In the genomic region with DNA sequence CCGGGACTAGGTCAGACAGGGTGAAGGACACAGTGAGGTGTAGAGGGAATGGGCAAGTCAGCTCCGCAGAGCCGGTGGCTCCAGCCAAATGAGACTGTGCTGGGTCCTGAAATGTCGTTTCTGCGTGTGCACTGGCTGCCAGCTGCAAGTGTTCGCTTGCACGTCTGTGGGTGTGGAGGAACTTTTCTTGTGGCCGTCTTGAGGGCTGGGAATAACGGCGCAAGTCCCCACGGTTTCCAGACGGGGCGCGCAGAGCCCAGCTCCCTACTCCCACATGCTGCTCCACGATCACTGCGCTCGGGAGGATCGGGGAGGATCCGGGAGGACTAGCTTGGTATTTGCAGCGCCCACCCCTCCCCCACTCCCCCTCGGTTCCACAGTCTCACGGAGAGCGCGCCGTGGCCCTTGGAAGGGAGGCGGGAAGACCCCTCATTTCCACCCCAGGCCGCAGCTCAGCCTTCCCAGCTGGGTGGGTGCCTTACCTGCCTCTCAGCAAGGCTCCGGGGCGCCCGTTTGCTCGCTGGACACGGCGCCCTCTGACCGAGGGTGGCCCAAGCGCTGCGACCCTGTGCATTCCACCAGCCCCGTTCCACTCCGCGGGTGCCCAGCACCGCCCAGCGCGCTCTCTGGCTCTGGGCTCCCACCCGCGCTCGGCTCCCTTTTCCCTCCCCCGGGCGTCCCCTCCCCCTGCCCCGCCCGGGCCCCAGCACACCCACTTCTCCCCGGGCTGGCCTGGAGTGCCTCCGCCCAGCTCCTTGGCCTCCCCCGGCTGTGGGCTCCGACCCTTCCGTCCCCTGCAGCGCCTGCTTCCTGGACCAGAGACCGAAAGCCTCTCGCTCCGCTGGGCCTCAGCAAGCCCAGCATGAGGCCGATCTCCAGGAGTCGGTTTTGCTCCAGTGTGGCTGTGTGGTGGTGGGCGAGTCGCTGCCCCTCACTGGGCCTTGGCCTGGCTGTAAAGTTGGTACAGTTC, we compare ENCODE assay signal across 9 cellular contexts. TPM values are rescaled to one million over a fixed set of nuclear protein-coding genes. Genes with fewer than 3 reads are reported as not detected.
A peak's percentile ranks its signal among the peaks of the same experiment; 100 is the strongest.
DNase-seq lines count a peak whose midpoint lies in the region; ATAC-seq, FAIRE-seq and TF ChIP-seq lines count a peak whose summit lies in the region.
"Had no signal": no experiment of that assay in that cellular context is flagged by ENCODE, and none has a peak within 500 bp of the region (broad histone marks: within the 10 kb centered on the region; RNA-seq: fewer than 3 reads in every experiment).

A gene with protein sequence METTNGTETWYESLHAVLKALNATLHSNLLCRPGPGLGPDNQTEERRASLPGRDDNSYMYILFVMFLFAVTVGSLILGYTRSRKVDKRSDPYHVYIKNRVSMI (minus strand): TSS at position 634 of the 970 bp plus-strand sequence. CDS start 9,986 bp downstream, outside the sequence.

- H3K9me3 ChIP-seq in NT2/D1 (ENCODE audit: insufficient read depth, low read length), result no peaks in the 10 kb centered on the region
- H3K9me3 ChIP-seq in esophagus muscularis mucosa, result no peaks in the 10 kb centered on the region
- no peaks in the 10 kb centered on the region for H3K9me3 ChIP-seq in tibial artery
- H3K9me3 ChIP-seq: SJSA1 had no signal

- H3K36me3 Mint-ChIP-seq in mesothelial cell of epicardium, result no peaks in the 10 kb centered on the region

- H3K9ac ChIP-seq in NT2/D1 (ENCODE audit: insufficient read length, low read depth), result peak within 1 kb of the TSS; percentile 71

- H3K4me1 Mint-ChIP-seq in mesothelial cell of epicardium, result peaks cover 19% of the 10 kb centered on the region

- H3K27me3 Mint-ChIP-seq in mesothelial cell of epicardium (ENCODE audit: low read depth), result peaks cover 3% of the 10 kb centered on the region

- H3K27ac ChIP-seq in esophagus muscularis mucosa (replicated peaks in 1 of 4) (peak within 1 kb of the TSS; percentile 37 to 57 (median 51)), tibial artery (peak within 1 kb of the TSS; percentile 25 to 51)
- H3K27ac ChIP-seq: epithelial cell of prostate, SJSA1 had no signal

- 20% methylated on average over 16 of the region's 62 CpGs for WGBS in esophagus muscularis mucosa

- no peak for ATAC-seq in HG03378 (IDR thresholded peaks at IDR 0.05; ENCODE audit: unreplicated experiment)

- intact Hi-C loops in esophagus muscularis mucosa (cut with DNase I), result no loop called here
- intact Hi-C loops in tibial artery (cut with DNase I; ENCODE audit: low total_unique reads), result no loop called here

- no peaks in the 10 kb centered on the region for H3K36me3 ChIP-seq in NT2/D1 (ENCODE audit: insufficient read depth, insufficient read length, low read length)
- H3K36me3 ChIP-seq in esophagus muscularis mucosa, result no peaks in the 10 kb centered on the region
- H3K36me3 ChIP-seq in tibial artery, result no peaks in the 10 kb centered on the region
- H3K36me3 ChIP-seq: SJSA1 had no signal

- TF ChIP-seq POLR2A in esophagus muscularis mucosa (IDR thresholded peaks at IDR 0.05; ENCODE audit: low read depth), result no peak

- TF ChIP-seq CTCF in esophagus muscularis mucosa (IDR thresholded peaks at IDR 0.05), result no peak
- no peak for TF ChIP-seq CTCF in mesothelial cell of epicardium (IDR thresholded peaks at IDR 0.05; ENCODE audit: unreplicated experiment)
- TF ChIP-seq CTCF in tibial artery (IDR thresholded peaks at IDR 0.05), result no peak
- no peak for TF ChIP-seq CTCF in D721Med (IDR thresholded peaks at IDR 0.05; ENCODE audit: insufficient read depth, missing control alignments)

- H3K27me3 ChIP-seq in NT2/D1 (ENCODE audit: insufficient read depth, insufficient read length), result no peaks in the 10 kb centered on the region
- H3K27me3 ChIP-seq in esophagus muscularis mucosa, result peaks cover 0 to under 1% (median 0%) of the 10 kb centered on the region in 4 donors
- H3K27me3 ChIP-seq in tibial artery, result no peaks in the 10 kb centered on the region
- H3K27me3 ChIP-seq: SJSA1 had no signal

- peak within 1 kb of the TSS; percentile 17 for H3K27ac Mint-ChIP-seq in mesothelial cell of epicardium

- H3K4me1 ChIP-seq in NT2/D1 (ENCODE audit: insufficient read depth, insufficient read length) (peaks cover 2% of the 10 kb centered on the region), esophagus muscularis mucosa (peaks cover 15 to 19% (median 18%) of the 10 kb centered on the region in 4 donors), tibial artery (peaks cover 0 to 16% (median 6%) of the 10 kb centered on the region in 4 donors)
- H3K4me1 ChIP-seq: SJSA1 had no signal

- H3K4me3 ChIP-seq in NT2/D1 (ENCODE audit: insufficient read length, low read depth), result peak within 1 kb of the TSS; percentile 37
- peak within 1 kb of the TSS; percentile 61 to 65 (median 62) for H3K4me3 ChIP-seq in esophagus muscularis mucosa
- H3K4me3 ChIP-seq in tibial artery, result peak within 1 kb of the TSS; percentile 51 to 56
- H3K4me3 ChIP-seq: SJSA1 had no signal

- no peak for TF ChIP-seq EP300 in esophagus muscularis mucosa (IDR thresholded peaks at IDR 0.05)

- H3K4me3 Mint-ChIP-seq in mesothelial cell of epicardium, result peak within 1 kb of the TSS; percentile 73

- FAIRE-seq in D721Med (lab: Jason Lieb, UNC), result no peak

- DNase-seq in NT2/D1 (ENCODE audit: low read depth, low spot score), result no peak
- no peak for DNase-seq in esophagus muscularis mucosa (ENCODE audit: extremely low spot score)
- DNase-seq in mesothelial cell of epicardium (ENCODE audit: low spot score in 2 of 2, unreplicated experiment in 2 of 2), result peak in 1 of 2 experiments; percentile 29
- peak; percentile 39 to 68 for DNase-seq in tibial artery
- no peak for DNase-seq in D721Med (ENCODE audit: insufficient read length, low spot score)
- no peak for DNase-seq in SIG-M5 treated with dmso at 0.1 percent for 504 hours (lab: John Stamatoyannopoulos, UW; ENCODE audit: unreplicated experiment)

- H3K9me3 Mint-ChIP-seq in mesothelial cell of epicardium, result no peaks in the 10 kb centered on the region

RNA-seq across cellular contexts. Expression of the gene that starts here (rescaled TPM):
- 1 to 10 TPM; 6.0 to 9.6 (median 6.8) TPM for total RNA-seq in esophagus muscularis mucosa
- total RNA-seq in mesothelial cell of epicardium, result 4.3 to 5.1 TPM (median 5.0 TPM) in 3 replicates
- total RNA-seq: SJSA1 had no signal

Comparison
In these comparisons a context has a peak if more than half of its experiments do, and no peak if none do; other contexts are left out.
1. DNase-seq: peak in tibial artery (2 of 2); none in NT2/D1 (single experiment), esophagus muscularis mucosa (single experiment), D721Med (single experiment) and SIG-M5 treated with dmso at 0.1 percent for 504 hours (single experiment).
2. Peak in every context shown above with its lines, with median percentiles within 50 percentile points of each other: H3K4me3 ChIP-seq.